13 cellular contexts compared by ENCODE assay signal in the genomic region with DNA sequence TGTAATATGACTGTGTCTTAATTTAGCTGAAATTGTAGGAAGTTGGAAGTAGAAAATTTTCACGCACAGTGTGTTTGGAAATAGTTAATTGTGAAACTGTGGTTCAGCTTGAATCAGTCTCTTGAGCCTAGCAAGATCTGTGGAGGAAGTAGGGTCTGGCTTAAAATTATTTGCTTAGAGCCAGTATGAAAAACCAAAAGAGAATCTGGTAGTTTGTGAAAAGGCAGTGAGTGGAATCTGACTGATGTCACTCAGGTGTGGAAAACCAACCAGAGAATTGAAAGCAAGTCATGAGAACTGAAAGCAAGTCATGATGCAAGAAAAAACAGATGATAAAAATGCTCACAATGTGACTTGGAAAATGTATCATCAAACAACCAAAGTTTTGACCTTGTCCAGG. TPM values are rescaled to one million over a fixed set of nuclear protein-coding genes. Genes with fewer than 3 reads are reported as not detected.
A peak's percentile ranks its signal among the peaks of the same experiment; 100 is the strongest.
DNase-seq lines count a peak whose midpoint lies in the region; ATAC-seq and TF ChIP-seq lines count a peak whose summit lies in the region.
"Had no signal": no experiment of that assay in that cellular context is flagged by ENCODE, and none has a peak within 500 bp of the region (broad histone marks: within the 10 kb centered on the region; RNA-seq: fewer than 3 reads in every experiment).

No MANE protein-coding gene starts in this region.

- H3K9ac ChIP-seq in OCI-LY3 (ENCODE audit: low read length), result no peak overlapping the region

- H3K9me3 Mint-ChIP-seq in T-helper 2 cell treated with Interferon-gamma antibody and Interleukin-4, amounts not matched to agents 5 μg/mL and 100 μg/mL, for 36 hours, result no peaks in the 10 kb centered on the region
- H3K9me3 Mint-ChIP-seq: activated naive CD4-positive, alpha-beta T cell treated with anti-CD3 and anti-CD28 coated beads, Interleukin-2, amount 50 U/mL, for 72 hours had no signal

- H3K9me3 ChIP-seq in OCI-LY3 (ENCODE audit: insufficient read depth, low read length) (no peaks in the 10 kb centered on the region), prostate gland (no peaks in the 10 kb centered on the region)
- H3K9me3 ChIP-seq: Caco-2 had no signal

- no peak for TF ChIP-seq POLR2A in prostate gland (IDR thresholded peaks at IDR 0.05)

- H3K36me3 ChIP-seq in OCI-LY3 (replicated peaks; ENCODE audit: low read depth, low read length), result no peaks in the 10 kb centered on the region
- no peaks in the 10 kb centered on the region for H3K36me3 ChIP-seq in prostate gland

- H3K4me2 ChIP-seq in OCI-LY3 (ENCODE audit: low read length), result peak overlapping the region; percentile 63

- peaks cover 9% of the 10 kb centered on the region for H3K27me3 Mint-ChIP-seq in T-helper 2 cell treated with Interferon-gamma antibody and Interleukin-4, amounts not matched to agents 5 μg/mL and 100 μg/mL, for 36 hours (ENCODE audit: low read depth)

- no peaks in the 10 kb centered on the region for H3K36me3 Mint-ChIP-seq in T-helper 2 cell treated with Interferon-gamma antibody and Interleukin-4, amounts not matched to agents 5 μg/mL and 100 μg/mL, for 36 hours (ENCODE audit: low read depth)

- H3K27me3 ChIP-seq in OCI-LY3 (ENCODE audit: low read depth, low read length) (no peaks in the 10 kb centered on the region), prostate gland (replicated peaks; ENCODE audit: insufficient read depth) (no peaks in the 10 kb centered on the region)

- no peak overlapping the region for H3K27ac Mint-ChIP-seq in T-helper 2 cell treated with Interferon-gamma antibody and Interleukin-4, amounts not matched to agents 5 μg/mL and 100 μg/mL, for 36 hours
- H3K27ac Mint-ChIP-seq: activated naive CD4-positive, alpha-beta T cell treated with anti-CD3 and anti-CD28 coated beads, Interleukin-2, amount 50 U/mL, for 72 hours had no signal

- no peaks in the 10 kb centered on the region for H4K20me1 ChIP-seq in OCI-LY3 (ENCODE audit: insufficient read depth, low read length)

- no peak for DNase-seq in middle frontal gyrus (ENCODE audit: extremely low spot score, low spot score)
- DNase-seq in prostate gland (ENCODE audit: low spot score), result no peak
- DNase-seq in T-helper 2 cell treated with Interferon-gamma antibody and Interleukin-4, amounts not matched to agents 5 μg/mL and 100 μg/mL, for 36 hours (ENCODE audit: low spot score), result no peak
- no peak for DNase-seq in HEK293T (ENCODE audit: extremely low spot score)
- DNase-seq: Caco-2, kidney glomerular epithelial cell, NCI-H2029 treated with DMSO at 0.1 percent for 48 hours had no signal

- intact Hi-C loops in prostate gland (cut with DNase I), result no loop called here

- H2AFZ ChIP-seq in OCI-LY3 (ENCODE audit: low read depth, low read length), result no peak overlapping the region

- peak overlapping the region; percentile 78 for H3K27ac ChIP-seq in OCI-LY3 (ENCODE audit: low read length)
- no peak overlapping the region for H3K27ac ChIP-seq in prostate gland

- H3K4me1 Mint-ChIP-seq in T-helper 2 cell treated with Interferon-gamma antibody and Interleukin-4, amounts not matched to agents 5 μg/mL and 100 μg/mL, for 36 hours (ENCODE audit: low read depth), result peaks cover 2% of the 10 kb centered on the region

- no peaks in the 10 kb centered on the region for H3K79me2 ChIP-seq in OCI-LY3 (ENCODE audit: low read length)

- no peak overlapping the region for H3K4me3 Mint-ChIP-seq in T-helper 2 cell treated with Interferon-gamma antibody and Interleukin-4, amounts not matched to agents 5 μg/mL and 100 μg/mL, for 36 hours

- TF ChIP-seq CTCF in OCI-LY3 (IDR thresholded peaks at IDR 0.05; ENCODE audit: low read depth, low read length), result no peak
- no peak for TF ChIP-seq CTCF in prostate gland (IDR thresholded peaks at IDR 0.05)

- H3K4me3 ChIP-seq in OCI-LY3 (ENCODE audit: low read length) (no peak overlapping the region), prostate gland (no peak overlapping the region)

- ATAC-seq in GM18498 (IDR thresholded peaks at IDR 0.05; ENCODE audit: unreplicated experiment) (peak; percentile 92), GM19468 (IDR thresholded peaks at IDR 0.05; ENCODE audit: extremely low read depth, unreplicated experiment) (peak; percentile 56), HG03066 (IDR thresholded peaks at IDR 0.05; ENCODE audit: low read depth, unreplicated experiment) (peak; percentile 76)

- CTCF ChIA-PET in HEK293T (lab: Yijun Ruan, JAX), result no interaction called here

- POLR2A ChIA-PET in HEK293T (lab: Yijun Ruan, JAX), result no interaction called here

- WGBS in prostate gland, result 83% methylated on average over 1 of the region's 1 CpG

- peaks cover 18% of the 10 kb centered on the region for H3K4me1 ChIP-seq in OCI-LY3 (ENCODE audit: low read length)
- H3K4me1 ChIP-seq in prostate gland (replicated peaks), result no peaks in the 10 kb centered on the region
- H3K4me1 ChIP-seq: Caco-2 had no signal

TF ChIP-seq in HEK293T, 16 proteins besides CTCF, POLR2A, EP300 and RAD21:
- TF ChIP-seq LEF1 (IDR thresholded peaks at IDR 0.05; ENCODE audit: borderline replicate concordance) (no peak), ELF4 (IDR thresholded peaks at IDR 0.05) (no peak), FOXK2 (IDR thresholded peaks at IDR 0.05) (no peak), SUZ12 (IDR thresholded peaks at IDR 0.05) (no peak), BHLHE40 (IDR thresholded peaks at IDR 0.05; ENCODE audit: borderline replicate concordance) (no peak), ZNF384 (IDR thresholded peaks at IDR 0.05) (no peak)
TF ChIP-seq in HEK293T: peak in this region for 0.

RNA-seq across cellular contexts. Expression of a gene that starts 11.5 kb away (rescaled TPM):
- under 1 TPM; 0.09 to 0.17 TPM for total RNA-seq in prostate gland
- total RNA-seq: activated naive CD4-positive, alpha-beta T cell treated with anti-CD3 and anti-CD28 coated beads, Interleukin-2, amount 50 U/mL, for 72 hours; Caco-2; H1 had no signal

RNA-seq across cellular contexts. Expression of a gene that starts 14.9 kb away (rescaled TPM):
- 10 to 100 TPM; 21.7 to 31.8 TPM for total RNA-seq in prostate gland
